8 cellular contexts compared by ENCODE assay signal in genomic region chr5:54673523-54674225, GRCh38.
DNase-seq lines count a peak whose midpoint lies in the region; ATAC-seq and TF ChIP-seq lines count a peak whose summit lies in the region.

No MANE protein-coding gene starts in this region.

- H3K4me2 ChIP-seq in GM23338: no peak overlapping the region
- no peak overlapping the region for H3K4me2 ChIP-seq in PC-3 (ENCODE audit: low read length)

- H3K4me1 ChIP-seq in GM23338 (ENCODE audit: insufficient read depth) (no peaks in the 10 kb centered on the region), PC-3 (ENCODE audit: insufficient read depth, low read length) (no peaks in the 10 kb centered on the region), HAP-1 (no peaks in the 10 kb centered on the region)

- H3K4me3 ChIP-seq in fibroblast of pulmonary artery (replicated peaks; ENCODE audit: low read depth, low read length) (no peak overlapping the region), GM23338 (no peak overlapping the region), PC-3 (ENCODE audit: low read length) (no peak overlapping the region), HAP-1 (no peak overlapping the region)

- TF ChIP-seq CTCF in fibroblast of pulmonary artery (IDR thresholded peaks at IDR 0.05; ENCODE audit: low read length, missing control alignments) (no peak), GM23338 (conservative IDR thresholded peaks at IDR 0.05; ENCODE audit: low read depth in 2 of 2) (no peak), PC-3 (conservative IDR thresholded peaks at IDR 0.05; ENCODE audit: low read depth, low read length) (no peak)

- CTCF ChIA-PET in activated naive CD4-positive, alpha-beta T cell treated with anti-CD3 and anti-CD28 coated beads for 36 hours (lab: Charles Lee): no interaction called here
- CTCF ChIA-PET in PC-3 (lab: Charles Lee): no interaction called here

- no peak overlapping the region for H2AFZ ChIP-seq in GM23338
- H2AFZ ChIP-seq in PC-3 (ENCODE audit: low read length): no peak overlapping the region

- H3K79me2 ChIP-seq in GM23338 (replicated peaks; ENCODE audit: insufficient read depth) (no peaks in the 10 kb centered on the region), PC-3 (ENCODE audit: low read length) (no peaks in the 10 kb centered on the region)

- BruUV-seq in PC-3 (replicated peaks; lab: Mats Ljungman, UMichigan): no TSS peak

- no peak overlapping the region for H3K27ac Mint-ChIP-seq in activated naive CD4-positive, alpha-beta T cell treated with anti-CD3 and anti-CD28 coated beads for 36 hours
- H3K27ac Mint-ChIP-seq in GM23338: no peak overlapping the region

- H3K27ac ChIP-seq in GM23338 (ENCODE audit: low read depth) (no peak overlapping the region), PC-3 (ENCODE audit: low read length) (no peak overlapping the region)

- in situ Hi-C loops in HAP-1 (cut with MboI; ENCODE audit: low sequenced_read_pairs): no loop called here

- H3K27me3 Mint-ChIP-seq in activated naive CD4-positive, alpha-beta T cell treated with anti-CD3 and anti-CD28 coated beads for 36 hours (ENCODE audit: low read depth): no peaks in the 10 kb centered on the region
- H3K27me3 Mint-ChIP-seq in GM23338 (ENCODE audit: insufficient read depth, low read depth, poor library complexity): no peaks in the 10 kb centered on the region

- DNase-seq in activated naive CD4-positive, alpha-beta T cell treated with anti-CD3 and anti-CD28 coated beads for 36 hours: peak; percentile 64
- no peak for DNase-seq in activated naive CD4-positive, alpha-beta T cell (lab: John Stamatoyannopoulos, UW)
- DNase-seq in SKM-1 treated with dmso at 0.1 percent for 144 hours (lab: John Stamatoyannopoulos, UW; ENCODE audit: unreplicated experiment): peak; percentile 98
- peak; percentile 81 for DNase-seq in fibroblast of pulmonary artery (ENCODE audit: low read depth)
- peak; percentile 4 to 8 for DNase-seq in stimulated activated CD8-positive, alpha-beta memory T cell treated with anti-CD3 and anti-CD28 coated beads, Interleukin-15, amount 100 ng/mL, for 48 hours (ENCODE audit: low read depth in 2 of 2)
- DNase-seq in GM23338 (ENCODE audit: low spot score): no peak
- no peak for DNase-seq in PC-3
- no peak for DNase-seq in HAP-1 (ENCODE audit: low spot score in 2 of 2)

- POLR2A ChIA-PET in PC-3 (lab: Charles Lee; ENCODE audit: unreplicated experiment): no interaction called here

- intact Hi-C loops in activated naive CD4-positive, alpha-beta T cell treated with anti-CD3 and anti-CD28 coated beads for 36 hours (cut with micrococcal nuclease): no loop called here
- intact Hi-C loops in PC-3 (cut with micrococcal nuclease): no loop called here

- H3K36me3 Mint-ChIP-seq in activated naive CD4-positive, alpha-beta T cell treated with anti-CD3 and anti-CD28 coated beads for 36 hours (ENCODE audit: low read depth): no peaks in the 10 kb centered on the region
- H3K36me3 Mint-ChIP-seq in GM23338 (ENCODE audit: low read depth): peaks cover 14% of the 10 kb centered on the region; the same call in 2 of the 3 replicates

- H3K4me3 Mint-ChIP-seq in activated naive CD4-positive, alpha-beta T cell treated with anti-CD3 and anti-CD28 coated beads for 36 hours: no peak overlapping the region
- no peak overlapping the region for H3K4me3 Mint-ChIP-seq in GM23338

- H3K36me3 ChIP-seq in GM23338 (ENCODE audit: insufficient read depth): no peaks in the 10 kb centered on the region
- no peaks in the 10 kb centered on the region for H3K36me3 ChIP-seq in PC-3 (ENCODE audit: low read depth, low read length)
- no peaks in the 10 kb centered on the region for H3K36me3 ChIP-seq in HAP-1 (replicated peaks)

- peaks cover 6% of the 10 kb centered on the region for H3K9me3 Mint-ChIP-seq in activated naive CD4-positive, alpha-beta T cell treated with anti-CD3 and anti-CD28 coated beads for 36 hours
- peaks cover 24% of the 10 kb centered on the region for H3K9me3 Mint-ChIP-seq in GM23338

- H3K9me3 ChIP-seq in PC-3 (ENCODE audit: low read length) (no peaks in the 10 kb centered on the region), HAP-1 (no peaks in the 10 kb centered on the region)

- H3K9ac ChIP-seq in PC-3 (ENCODE audit: low read length): no peak overlapping the region

- peaks cover 54% of the 10 kb centered on the region for H3K4me1 Mint-ChIP-seq in activated naive CD4-positive, alpha-beta T cell treated with anti-CD3 and anti-CD28 coated beads for 36 hours (ENCODE audit: low read depth)
- no peaks in the 10 kb centered on the region for H3K4me1 Mint-ChIP-seq in GM23338

- H3K27me3 ChIP-seq in GM23338 (ENCODE audit: insufficient read depth): no peaks in the 10 kb centered on the region
- no peaks in the 10 kb centered on the region for H3K27me3 ChIP-seq in PC-3 (ENCODE audit: low read length)
- H3K27me3 ChIP-seq in HAP-1 (ENCODE audit: low read depth): no peaks in the 10 kb centered on the region

- ATAC-seq in GM23338 (no peak), PC-3 (no peak)

- no peaks in the 10 kb centered on the region for H3K9me2 ChIP-seq in GM23338 (ENCODE audit: insufficient read depth)
- no peaks in the 10 kb centered on the region for H3K9me2 ChIP-seq in PC-3 (replicated peaks; ENCODE audit: low read length)

- H3F3A ChIP-seq in GM23338 (replicated peaks; ENCODE audit: low read depth) (no peaks in the 10 kb centered on the region), PC-3 (ENCODE audit: low read length, unreplicated experiment) (no peaks in the 10 kb centered on the region)

- H4K20me1 ChIP-seq in GM23338 (replicated peaks; ENCODE audit: insufficient read depth) (no peaks in the 10 kb centered on the region), PC-3 (ENCODE audit: low read length) (no peaks in the 10 kb centered on the region)

TF ChIP-seq in GM23338, 12 proteins besides CTCF, POLR2A, EP300 and RAD21:
- TF ChIP-seq ZNF331 (CRISPR knock-in tag; IDR thresholded peaks at IDR 0.05; ENCODE audit: low read depth) (no peak), STAT1 (IDR thresholded peaks at IDR 0.05; ENCODE audit: unreplicated experiment) (no peak)

Comparison
In these comparisons a context has a peak if more than half of its experiments do, and no peak if none do; other contexts are left out.
1. DNase-seq: peak in activated naive CD4-positive, alpha-beta T cell treated with anti-CD3 and anti-CD28 coated beads for 36 hours (single experiment), SKM-1 treated with dmso at 0.1 percent for 144 hours (single experiment), fibroblast of pulmonary artery (single experiment) and stimulated activated CD8-positive, alpha-beta memory T cell treated with anti-CD3 and anti-CD28 coated beads, Interleukin-15, amount 100 ng/mL, for 48 hours (2 of 2); none in activated naive CD4-positive, alpha-beta T cell (0 of 4), GM23338 (single experiment), PC-3 (single experiment) and HAP-1 (0 of 2).